In the genomic region with DNA sequence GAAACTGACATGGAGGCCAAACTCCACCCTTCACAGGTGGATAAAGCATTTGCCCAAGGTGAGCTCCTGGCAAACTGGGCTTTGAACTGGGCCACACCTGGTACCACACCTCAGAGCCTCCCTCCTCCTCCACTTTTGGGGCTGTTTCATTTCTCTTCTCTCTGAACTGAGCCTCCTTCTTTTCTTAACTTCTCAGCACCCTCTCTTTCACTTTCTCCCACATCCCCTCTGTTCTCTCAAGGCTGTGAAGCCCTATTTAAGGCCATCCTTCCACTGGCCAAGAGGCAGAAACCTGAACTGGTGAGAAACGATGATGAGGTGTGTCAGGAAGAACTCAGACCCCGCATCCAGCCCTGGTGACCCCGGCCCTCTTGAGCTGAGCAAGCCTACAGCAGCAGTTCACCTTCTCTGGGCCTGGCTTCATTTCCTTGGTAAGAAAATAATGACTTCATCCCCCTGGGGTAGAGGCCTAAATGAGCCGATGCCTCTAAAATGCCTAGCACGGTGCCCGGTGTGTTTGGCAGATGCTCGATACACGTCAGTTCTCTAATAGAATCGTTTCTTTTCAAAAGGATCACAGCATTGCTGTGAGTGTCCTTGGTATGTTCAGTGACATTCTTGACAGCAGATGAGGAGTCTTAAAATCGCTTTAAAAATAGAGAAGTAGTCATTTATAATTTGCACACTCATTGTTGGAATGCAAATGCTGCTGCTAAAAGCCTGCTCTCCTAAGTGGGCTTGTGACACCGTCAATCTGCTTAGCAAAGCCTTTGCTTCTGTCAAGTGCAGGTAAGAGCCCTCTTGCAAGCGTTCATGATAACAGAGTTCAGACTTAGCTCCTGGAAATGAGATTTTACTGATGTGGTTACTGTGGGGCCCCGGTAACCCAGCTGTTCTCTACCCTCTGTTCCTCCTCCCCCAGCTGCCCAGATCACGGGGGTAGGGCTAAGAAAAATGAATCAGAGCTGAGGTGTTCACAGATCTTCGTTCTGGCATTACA, we compare ENCODE assay signal across 1 cellular context.
TF ChIP-seq lines count a peak whose summit lies in the region.

No MANE protein-coding gene starts in this region.

TF ChIP-seq in WTC11, 78 proteins besides CTCF, POLR2A, EP300 and RAD21 (continued from another document):
- TF ChIP-seq, protein P1, sequence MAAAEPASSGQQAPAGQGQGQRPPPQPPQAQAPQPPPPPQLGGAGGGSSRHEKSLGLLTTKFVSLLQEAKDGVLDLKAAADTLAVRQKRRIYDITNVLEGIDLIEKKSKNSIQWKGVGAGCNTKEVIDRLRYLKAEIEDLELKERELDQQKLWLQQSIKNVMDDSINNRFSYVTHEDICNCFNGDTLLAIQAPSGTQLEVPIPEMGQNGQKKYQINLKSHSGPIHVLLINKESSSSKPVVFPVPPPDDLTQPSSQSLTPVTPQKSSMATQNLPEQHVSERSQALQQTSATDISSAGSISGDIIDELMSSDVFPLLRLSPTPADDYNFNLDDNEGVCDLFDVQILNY (CRISPR knock-in tag; IDR thresholded peaks at IDR 0.05), result no peak
- no peak for TF ChIP-seq NFATC4 (CRISPR knock-in tag; IDR thresholded peaks at IDR 0.05)
- TF ChIP-seq OVOL2 (CRISPR knock-in tag; IDR thresholded peaks at IDR 0.05; ENCODE audit: borderline replicate concordance), result no peak
- TF ChIP-seq, protein P2, sequence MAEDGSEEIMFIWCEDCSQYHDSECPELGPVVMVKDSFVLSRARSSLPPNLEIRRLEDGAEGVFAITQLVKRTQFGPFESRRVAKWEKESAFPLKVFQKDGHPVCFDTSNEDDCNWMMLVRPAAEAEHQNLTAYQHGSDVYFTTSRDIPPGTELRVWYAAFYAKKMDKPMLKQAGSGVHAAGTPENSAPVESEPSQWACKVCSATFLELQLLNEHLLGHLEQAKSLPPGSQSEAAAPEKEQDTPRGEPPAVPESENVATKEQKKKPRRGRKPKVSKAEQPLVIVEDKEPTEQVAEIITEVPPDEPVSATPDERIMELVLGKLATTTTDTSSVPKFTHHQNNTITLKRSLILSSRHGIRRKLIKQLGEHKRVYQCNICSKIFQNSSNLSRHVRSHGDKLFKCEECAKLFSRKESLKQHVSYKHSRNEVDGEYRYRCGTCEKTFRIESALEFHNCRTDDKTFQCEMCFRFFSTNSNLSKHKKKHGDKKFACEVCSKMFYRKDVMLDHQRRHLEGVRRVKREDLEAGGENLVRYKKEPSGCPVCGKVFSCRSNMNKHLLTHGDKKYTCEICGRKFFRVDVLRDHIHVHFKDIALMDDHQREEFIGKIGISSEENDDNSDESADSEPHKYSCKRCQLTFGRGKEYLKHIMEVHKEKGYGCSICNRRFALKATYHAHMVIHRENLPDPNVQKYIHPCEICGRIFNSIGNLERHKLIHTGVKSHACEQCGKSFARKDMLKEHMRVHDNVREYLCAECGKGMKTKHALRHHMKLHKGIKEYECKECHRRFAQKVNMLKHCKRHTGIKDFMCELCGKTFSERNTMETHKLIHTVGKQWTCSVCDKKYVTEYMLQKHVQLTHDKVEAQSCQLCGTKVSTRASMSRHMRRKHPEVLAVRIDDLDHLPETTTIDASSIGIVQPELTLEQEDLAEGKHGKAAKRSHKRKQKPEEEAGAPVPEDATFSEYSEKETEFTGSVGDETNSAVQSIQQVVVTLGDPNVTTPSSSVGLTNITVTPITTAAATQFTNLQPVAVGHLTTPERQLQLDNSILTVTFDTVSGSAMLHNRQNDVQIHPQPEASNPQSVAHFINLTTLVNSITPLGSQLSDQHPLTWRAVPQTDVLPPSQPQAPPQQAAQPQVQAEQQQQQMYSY (CRISPR knock-in tag; IDR thresholded peaks at IDR 0.05), result no peak
- TF ChIP-seq MYBL2 (CRISPR knock-in tag; IDR thresholded peaks at IDR 0.05), result no peak
- no peak for TF ChIP-seq HMGA2 (CRISPR knock-in tag; IDR thresholded peaks at IDR 0.05)
- TF ChIP-seq, protein P3, sequence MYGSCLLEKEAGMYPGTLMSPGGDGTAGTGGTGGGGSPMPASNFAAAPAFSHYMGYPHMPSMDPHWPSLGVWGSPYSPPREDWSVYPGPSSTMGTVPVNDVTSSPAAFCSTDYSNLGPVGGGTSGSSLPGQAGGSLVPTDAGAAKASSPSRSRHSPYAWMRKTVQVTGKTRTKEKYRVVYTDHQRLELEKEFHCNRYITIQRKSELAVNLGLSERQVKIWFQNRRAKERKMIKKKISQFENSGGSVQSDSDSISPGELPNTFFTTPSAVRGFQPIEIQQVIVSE (CRISPR knock-in tag; IDR thresholded peaks at IDR 0.05; ENCODE audit: borderline replicate concordance), result no peak
- TF ChIP-seq, protein P4, sequence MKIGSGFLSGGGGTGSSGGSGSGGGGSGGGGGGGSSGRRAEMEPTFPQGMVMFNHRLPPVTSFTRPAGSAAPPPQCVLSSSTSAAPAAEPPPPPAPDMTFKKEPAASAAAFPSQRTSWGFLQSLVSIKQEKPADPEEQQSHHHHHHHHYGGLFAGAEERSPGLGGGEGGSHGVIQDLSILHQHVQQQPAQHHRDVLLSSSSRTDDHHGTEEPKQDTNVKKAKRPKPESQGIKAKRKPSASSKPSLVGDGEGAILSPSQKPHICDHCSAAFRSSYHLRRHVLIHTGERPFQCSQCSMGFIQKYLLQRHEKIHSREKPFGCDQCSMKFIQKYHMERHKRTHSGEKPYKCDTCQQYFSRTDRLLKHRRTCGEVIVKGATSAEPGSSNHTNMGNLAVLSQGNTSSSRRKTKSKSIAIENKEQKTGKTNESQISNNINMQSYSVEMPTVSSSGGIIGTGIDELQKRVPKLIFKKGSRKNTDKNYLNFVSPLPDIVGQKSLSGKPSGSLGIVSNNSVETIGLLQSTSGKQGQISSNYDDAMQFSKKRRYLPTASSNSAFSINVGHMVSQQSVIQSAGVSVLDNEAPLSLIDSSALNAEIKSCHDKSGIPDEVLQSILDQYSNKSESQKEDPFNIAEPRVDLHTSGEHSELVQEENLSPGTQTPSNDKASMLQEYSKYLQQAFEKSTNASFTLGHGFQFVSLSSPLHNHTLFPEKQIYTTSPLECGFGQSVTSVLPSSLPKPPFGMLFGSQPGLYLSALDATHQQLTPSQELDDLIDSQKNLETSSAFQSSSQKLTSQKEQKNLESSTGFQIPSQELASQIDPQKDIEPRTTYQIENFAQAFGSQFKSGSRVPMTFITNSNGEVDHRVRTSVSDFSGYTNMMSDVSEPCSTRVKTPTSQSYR (CRISPR knock-in tag; IDR thresholded peaks at IDR 0.05), result no peak
- no peak for TF ChIP-seq GABPB1 (CRISPR knock-in tag; IDR thresholded peaks at IDR 0.05)
- TF ChIP-seq ZNF671 (CRISPR knock-in tag; IDR thresholded peaks at IDR 0.05), result no peak
- no peak for TF ChIP-seq ZNF416 (CRISPR knock-in tag; IDR thresholded peaks at IDR 0.05)
- TF ChIP-seq, protein P5, sequence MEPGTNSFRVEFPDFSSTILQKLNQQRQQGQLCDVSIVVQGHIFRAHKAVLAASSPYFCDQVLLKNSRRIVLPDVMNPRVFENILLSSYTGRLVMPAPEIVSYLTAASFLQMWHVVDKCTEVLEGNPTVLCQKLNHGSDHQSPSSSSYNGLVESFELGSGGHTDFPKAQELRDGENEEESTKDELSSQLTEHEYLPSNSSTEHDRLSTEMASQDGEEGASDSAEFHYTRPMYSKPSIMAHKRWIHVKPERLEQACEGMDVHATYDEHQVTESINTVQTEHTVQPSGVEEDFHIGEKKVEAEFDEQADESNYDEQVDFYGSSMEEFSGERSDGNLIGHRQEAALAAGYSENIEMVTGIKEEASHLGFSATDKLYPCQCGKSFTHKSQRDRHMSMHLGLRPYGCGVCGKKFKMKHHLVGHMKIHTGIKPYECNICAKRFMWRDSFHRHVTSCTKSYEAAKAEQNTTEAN (CRISPR knock-in tag; IDR thresholded peaks at IDR 0.05), result no peak
- TF ChIP-seq ZNF396 (CRISPR knock-in tag; IDR thresholded peaks at IDR 0.05; ENCODE audit: borderline replicate concordance), result no peak
- TF ChIP-seq, protein P6, sequence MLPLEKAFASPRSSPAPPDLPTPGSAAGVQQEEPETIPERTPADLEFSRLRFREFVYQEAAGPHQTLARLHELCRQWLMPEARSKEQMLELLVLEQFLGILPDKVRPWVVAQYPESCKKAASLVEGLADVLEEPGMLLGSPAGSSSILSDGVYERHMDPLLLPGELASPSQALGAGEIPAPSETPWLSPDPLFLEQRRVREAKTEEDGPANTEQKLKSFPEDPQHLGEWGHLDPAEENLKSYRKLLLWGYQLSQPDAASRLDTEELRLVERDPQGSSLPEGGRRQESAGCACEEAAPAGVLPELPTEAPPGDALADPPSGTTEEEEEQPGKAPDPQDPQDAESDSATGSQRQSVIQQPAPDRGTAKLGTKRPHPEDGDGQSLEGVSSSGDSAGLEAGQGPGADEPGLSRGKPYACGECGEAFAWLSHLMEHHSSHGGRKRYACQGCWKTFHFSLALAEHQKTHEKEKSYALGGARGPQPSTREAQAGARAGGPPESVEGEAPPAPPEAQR (CRISPR knock-in tag; IDR thresholded peaks at IDR 0.05), result no peak
- TF ChIP-seq CBFB (CRISPR knock-in tag; IDR thresholded peaks at IDR 0.05; ENCODE audit: low read depth), result no peak
